In the genomic region with DNA sequence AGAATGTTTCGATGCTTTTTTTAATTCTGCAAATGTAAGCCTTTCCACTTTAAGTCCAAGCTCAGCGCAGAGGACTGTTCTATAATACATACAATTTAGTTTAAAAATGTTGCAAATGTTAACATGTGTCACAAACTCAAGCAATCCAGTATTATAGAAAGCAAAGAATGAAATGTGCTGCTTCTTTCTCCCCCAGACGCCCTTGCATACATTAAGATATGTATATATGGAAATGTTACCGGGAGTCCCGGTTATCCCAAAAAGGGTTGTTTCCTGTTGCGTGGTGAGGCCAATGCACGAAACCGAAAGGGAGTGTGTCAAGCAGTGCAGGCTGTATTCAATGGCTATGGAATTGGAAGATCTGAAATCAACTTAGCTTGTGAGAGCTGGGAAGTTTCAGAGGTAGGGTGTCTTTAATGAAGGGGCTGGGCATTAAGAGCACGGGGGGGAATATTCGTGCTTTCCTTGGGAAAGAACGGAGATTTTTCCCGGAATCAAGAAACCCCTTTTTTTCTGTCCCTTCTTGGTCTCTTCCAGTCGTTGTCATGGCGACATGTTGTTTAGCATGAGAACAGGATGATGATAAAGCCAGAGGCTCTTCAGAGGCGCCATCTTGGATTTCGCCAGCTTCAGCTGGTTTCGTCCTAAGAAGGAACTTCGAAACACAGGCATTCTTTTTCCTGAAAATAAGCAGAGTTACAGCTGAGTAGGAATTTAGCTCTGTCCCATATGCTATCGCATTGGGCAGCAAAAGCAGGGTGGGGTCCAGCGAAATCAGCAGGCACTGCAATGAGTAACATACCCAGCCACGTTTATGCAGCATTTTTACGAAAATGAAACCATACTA, we compare ENCODE assay signal across 8 cellular contexts. TPM values are rescaled to one million over a fixed set of nuclear protein-coding genes. Genes with fewer than 3 reads are reported as not detected.
A peak's percentile ranks its signal among the peaks of the same experiment; 100 is the strongest.
DNase-seq lines count a peak whose midpoint lies in the region; ATAC-seq and TF ChIP-seq lines count a peak whose summit lies in the region.

No MANE protein-coding gene starts in this region.

- ATAC-seq in GM19397 (IDR thresholded peaks at IDR 0.05; ENCODE audit: unreplicated experiment) (peak; percentile 62), HG03565 (IDR thresholded peaks at IDR 0.05; ENCODE audit: unreplicated experiment) (peak; percentile 63)

- H3K4me1 ChIP-seq in liver (ENCODE audit: control insufficient read depth in 4 of 4, insufficient read depth in 4 of 4, low read length in 3 of 4): peaks cover 3 to 9% (median 6%) of the 10 kb centered on the region in 4 donors

- DNase-seq in CD14-positive monocyte (ENCODE audit: low spot score) (peak; percentile 93), NCI-H774 (lab: John Stamatoyannopoulos, UW) (peak; percentile 89), dorsolateral prefrontal cortex (peak; percentile 58 to 93 (median 85))
- DNase-seq in activated CD4-positive, alpha-beta T cell treated with anti-CD3 and anti-CD28 coated beads, Interleukin-2, amount 50 U/mL, for 4 hours: peak; percentile 52 to 62
- DNase-seq in stimulated activated CD4-positive, alpha-beta T cell treated with anti-CD3 and anti-CD28 coated beads, Interleukin-4, amount 100 ng/mL, for 24 hours: peak; percentile 78

- H3K36me3 Mint-ChIP-seq in CD14-positive monocyte: peaks cover 0 to 3% of the 10 kb centered on the region in 2 donors

- H3K4me3 ChIP-seq in dorsolateral prefrontal cortex (peak overlapping the region; percentile 53 to 96 (median 87)), liver (ENCODE audit: low read depth in 1 of 3, low read length in 3 of 3) (peak overlapping the region; percentile 63 to 97 (median 73))

- H3K27me3 ChIP-seq in dorsolateral prefrontal cortex (no peaks in the 10 kb centered on the region), liver (ENCODE audit: control insufficient read depth in 4 of 4, insufficient read depth in 4 of 4, low read length in 3 of 4) (no peaks in the 10 kb centered on the region)

- H3K9ac ChIP-seq in liver (ENCODE audit: low read depth in 1 of 2, low read length in 2 of 2): peak overlapping the region; percentile 34 to 100

- under 1% methylated on average over 22 of the region's 22 CpGs for WGBS in liver

- H3K27me3 Mint-ChIP-seq in CD14-positive monocyte (ENCODE audit: low read depth in 3 of 3): peaks cover 2 to 7% (median 2%) of the 10 kb centered on the region in 3 donors

- no peaks in the 10 kb centered on the region for H3K36me3 ChIP-seq in liver (ENCODE audit: control insufficient read depth in 4 of 4, insufficient read depth in 3 of 4, low read depth in 1 of 4, low read length in 3 of 4)

- peak overlapping the region; percentile 89 to 98 for H3K4me3 Mint-ChIP-seq in CD14-positive monocyte

- H3K27ac Mint-ChIP-seq in CD14-positive monocyte: peak overlapping the region; percentile 97 to 99 (median 97)

- peak; percentile 68 for TF ChIP-seq CTCF in CD14-positive monocyte (IDR thresholded peaks at IDR 0.05)
- peak in 24 of 56 donors; percentile 1 to 44 (median 27) for TF ChIP-seq CTCF in dorsolateral prefrontal cortex (IDR thresholded peaks at IDR 0.05 in 54 of 56, conservative IDR thresholded peaks at IDR 0.05 in 2 of 56; ENCODE audit: low read depth in 1 of 56, partially characterized antibody in 56 of 56)
- no peak for TF ChIP-seq CTCF in liver (IDR thresholded peaks at IDR 0.05; ENCODE audit: low read depth, low read length, missing input control)

- intact Hi-C loops in CD14-positive monocyte (cut with micrococcal nuclease): loop anchor here (2.0 to 10.0 kb wide), 7 partner anchors 37 to 265 kb away; partner anchors contain the start of genes PSMG4 (in 2 of the 2) and SERPINB1 (in 2 of the 2)
- intact Hi-C loops in dorsolateral prefrontal cortex (cut with DNase I): loop anchor here (1.0 to 10.0 kb wide), 9 partner anchors 18 to 265 kb away; partner anchors contain the start of genes SERPINB6 (in 2 of the 2), PSMG4 (in 1 of the 2) and WRNIP1 (in 1 of the 2)

- no peaks in the 10 kb centered on the region for H3K9me3 ChIP-seq in liver (ENCODE audit: control insufficient read depth in 4 of 4, low read length in 3 of 4)

- TF ChIP-seq RAD21 in liver (IDR thresholded peaks at IDR 0.05): peak in 1 of 2 donors; percentile 4

- peak overlapping the region; percentile 90 to 100 (median 99) for H3K27ac ChIP-seq in dorsolateral prefrontal cortex
- H3K27ac ChIP-seq in liver (ENCODE audit: low read depth in 1 of 2, low read length in 2 of 2): peak overlapping the region; percentile 94 to 100

- peaks cover 0 to 2% (median 0%) of the 10 kb centered on the region in 7 donors for H3K9me3 Mint-ChIP-seq in CD14-positive monocyte

- peaks cover 25% of the 10 kb centered on the region for H3K4me1 Mint-ChIP-seq in CD14-positive monocyte

TF ChIP-seq in liver, 16 proteins besides CTCF, POLR2A, EP300 and RAD21:
- TF ChIP-seq ZBTB33 (IDR thresholded peaks at IDR 0.05) (peak; percentile 41), ATF3 (IDR thresholded peaks at IDR 0.05) (no peak), HNF4A (conservative IDR thresholded peaks at IDR 0.05) (no peak), EGR1 (IDR thresholded peaks at IDR 0.05; ENCODE audit: low read depth in 2 of 2) (peak in 1 of 2 donors; percentile 62), HNF4G (IDR thresholded peaks at IDR 0.05) (no peak), GABPA (IDR thresholded peaks at IDR 0.05 in 1 of 2, conservative IDR thresholded peaks at IDR 0.05 in 1 of 2) (peak; percentile 27 to 70), MAX (IDR thresholded peaks at IDR 0.05) (peak; percentile 70), JUND (IDR thresholded peaks at IDR 0.05) (peak; percentile 52 to 69), TAF1 (conservative IDR thresholded peaks at IDR 0.05) (peak; percentile 89), FOXA2 (IDR thresholded peaks at IDR 0.05) (no peak), REST (IDR thresholded peaks at IDR 0.05) (peak; percentile 91), YY1 (IDR thresholded peaks at IDR 0.05) (peak; percentile 100), RXRA (IDR thresholded peaks at IDR 0.05) (peak; percentile 31 to 33), FOXA1 (IDR thresholded peaks at IDR 0.05) (peak; percentile 40), NR2F2 (IDR thresholded peaks at IDR 0.05) (peak; percentile 23), SP1 (IDR thresholded peaks at IDR 0.05) (peak; percentile 60)

RNA-seq across cellular contexts. Expression of gene NQO2, which starts 10.1 kb away (rescaled TPM):
- polyA plus RNA-seq in CD14-positive monocyte (100 to 1,000 TPM; 146 to 281 TPM), liver (100 to 1,000 TPM in 1 of 2 donors, 10 to 100 TPM in 1; 61.7 to 127 TPM)
- total RNA-seq in dorsolateral prefrontal cortex (100 to 1,000 TPM in 3 of 120 experiments, 10 to 100 TPM in 117; 27.5 to 103 (median 66.8) TPM), liver (100 to 1,000 TPM in 1 of 2 donors, 10 to 100 TPM in 1; 11.5 to 124 TPM)

RNA-seq across cellular contexts. Expression of gene SERPINB6, which starts 18.2 kb away (rescaled TPM):
- polyA plus RNA-seq in CD14-positive monocyte (100 to 1,000 TPM; 200 to 208 TPM), liver (10 to 100 TPM; 32.3 to 32.4 TPM)
- total RNA-seq in dorsolateral prefrontal cortex (100 to 1,000 TPM in 6 of 120 experiments, 10 to 100 TPM in 114; 44.0 to 114 (median 69.4) TPM), liver (10 to 100 TPM; 24.0 to 31.2 TPM)

Comparison
In these comparisons a context has a peak if more than half of its experiments do, and no peak if none do; other contexts are left out.
1. Peak in every context shown above with its lines: DNase-seq, ATAC-seq, H3K4me3 ChIP-seq and H3K27ac ChIP-seq.